In the genomic region with DNA sequence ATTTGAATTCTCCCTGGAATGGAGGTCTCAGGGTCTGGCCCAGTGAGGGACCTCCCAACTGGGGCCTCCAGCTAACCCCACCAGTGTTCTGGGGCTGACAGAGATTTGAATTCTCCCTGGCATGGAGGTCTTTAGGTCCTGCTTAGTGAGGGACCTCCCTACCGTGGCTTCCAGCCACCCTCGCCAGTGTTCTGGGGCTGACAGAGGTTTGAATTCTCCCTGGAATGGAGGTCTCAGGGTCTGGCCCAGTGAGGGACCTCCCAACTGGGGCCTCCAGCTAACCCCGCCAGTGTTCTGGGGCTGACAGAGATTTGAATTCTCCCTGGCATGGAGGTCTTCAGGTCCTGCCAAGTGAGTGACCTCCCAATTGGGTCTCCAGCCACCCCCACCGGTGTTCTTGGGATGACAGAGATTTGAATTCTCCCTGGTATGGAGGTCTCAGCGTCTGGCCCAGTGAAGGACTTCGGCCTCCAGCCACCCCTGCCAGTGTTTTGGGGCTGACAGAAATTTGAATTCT, we compare ENCODE assay signal across 8 cellular contexts.
A peak's percentile ranks its signal among the peaks of the same experiment; 100 is the strongest.
DNase-seq lines count a peak whose midpoint lies in the region; ATAC-seq and TF ChIP-seq lines count a peak whose summit lies in the region.
"Not testable (repeated sequence)": the region's sequence is repeated elsewhere in the genome, so short reads cannot be mapped to it uniquely, and the experiment has no call there.

No MANE protein-coding gene starts in this region.

- 93 to 97% methylated on average over 6 of the region's 6 CpGs for WGBS in sigmoid colon, 2 donors

- not testable (repeated sequence) for H3K27ac Mint-ChIP-seq in activated CD4-positive, alpha-beta T cell treated with anti-CD3 and anti-CD28 coated beads, Interleukin-2, amount 10 ng/mL, durations not matched to agents 24 days and 14 days; osteocyte (ENCODE audit: unreplicated experiment); type B pancreatic cell

- H3K9me3 Mint-ChIP-seq in activated CD4-positive, alpha-beta T cell treated with anti-CD3 and anti-CD28 coated beads, Interleukin-2, amount 10 ng/mL, durations not matched to agents 24 days and 14 days; osteocyte (ENCODE audit: unreplicated experiment); type B pancreatic cell: not testable (repeated sequence)

- not testable (repeated sequence) for H3K27me3 ChIP-seq in sigmoid colon

- H3K36me3 Mint-ChIP-seq in activated CD4-positive, alpha-beta T cell treated with anti-CD3 and anti-CD28 coated beads, Interleukin-2, amount 10 ng/mL, durations not matched to agents 24 days and 14 days (ENCODE audit: low read depth); osteocyte (ENCODE audit: unreplicated experiment); type B pancreatic cell: not testable (repeated sequence)

- DNase-seq in M059J (ENCODE audit: low read depth) = peak; percentile 0
- DNase-seq in activated CD4-positive, alpha-beta T cell treated with anti-CD3 and anti-CD28 coated beads, Interleukin-2, amount 10 ng/mL, durations not matched to agents 24 days and 14 days = peak; percentile 56
- peak; percentile 61 for DNase-seq in activated effector memory CD4-positive, alpha-beta T cell treated with anti-CD3 and anti-CD28 coated beads, Interleukin-2, amount 50 U/mL, for 16 hours
- DNase-seq in Right ventricle myocardium inferior (ENCODE audit: missing footprints) = peak; percentile 34
- peak; percentile 0 for DNase-seq in left kidney (ENCODE audit: low read depth, low spot score)
- DNase-seq in osteocyte (ENCODE audit: extremely low spot score, unreplicated experiment) = peak; percentile 83
- peak; percentile 60 for DNase-seq in sigmoid colon
- DNase-seq in type B pancreatic cell (ENCODE audit: extremely low spot score, unreplicated experiment) = peak; percentile 66

- not testable (repeated sequence) for TF ChIP-seq EP300 in sigmoid colon (IDR thresholded peaks at IDR 0.05)

- TF ChIP-seq CTCF in osteocyte (IDR thresholded peaks at IDR 0.05); sigmoid colon (IDR thresholded peaks at IDR 0.05); type B pancreatic cell (conservative IDR thresholded peaks at IDR 0.05): not testable (repeated sequence)

- H3K4me1 Mint-ChIP-seq in activated CD4-positive, alpha-beta T cell treated with anti-CD3 and anti-CD28 coated beads, Interleukin-2, amount 10 ng/mL, durations not matched to agents 24 days and 14 days; osteocyte (ENCODE audit: unreplicated experiment); type B pancreatic cell (ENCODE audit: unreplicated experiment): not testable (repeated sequence)

- ATAC-seq in Right ventricle myocardium inferior = not testable (repeated sequence)

- not testable (repeated sequence) for H3K4me3 ChIP-seq in sigmoid colon

- H3K4me1 ChIP-seq in sigmoid colon = not testable (repeated sequence)

- intact Hi-C loops in activated CD4-positive, alpha-beta T cell treated with anti-CD3 and anti-CD28 coated beads, Interleukin-2, amount 10 ng/mL, durations not matched to agents 24 days and 14 days (cut with micrococcal nuclease); Right ventricle myocardium inferior (cut with DNase I); sigmoid colon (cut with DNase I): not testable (repeated sequence)

- not testable (repeated sequence) for H3K27me3 Mint-ChIP-seq in activated CD4-positive, alpha-beta T cell treated with anti-CD3 and anti-CD28 coated beads, Interleukin-2, amount 10 ng/mL, durations not matched to agents 24 days and 14 days; osteocyte (ENCODE audit: unreplicated experiment); type B pancreatic cell

- not testable (repeated sequence) for H3K9me3 ChIP-seq in sigmoid colon

- not testable (repeated sequence) for H3K36me3 ChIP-seq in sigmoid colon

- TF ChIP-seq POLR2A in sigmoid colon (IDR thresholded peaks at IDR 0.05) = not testable (repeated sequence)

- not testable (repeated sequence) for H3K27ac ChIP-seq in sigmoid colon

- H3K4me3 Mint-ChIP-seq in activated CD4-positive, alpha-beta T cell treated with anti-CD3 and anti-CD28 coated beads, Interleukin-2, amount 10 ng/mL, durations not matched to agents 24 days and 14 days; osteocyte (ENCODE audit: unreplicated experiment); type B pancreatic cell: not testable (repeated sequence)

Comparison
In these comparisons a context has a peak if more than half of its experiments do, and no peak if none do; other contexts are left out.
1. DNase-seq: peak in every context shown above with its lines; median percentile 83 in osteocyte; 66 in type B pancreatic cell; 61 in activated effector memory CD4-positive, alpha-beta T cell treated with anti-CD3 and anti-CD28 coated beads, Interleukin-2, amount 50 U/mL, for 16 hours; 60 in sigmoid colon; 56 in activated CD4-positive, alpha-beta T cell treated with anti-CD3 and anti-CD28 coated beads, Interleukin-2, amount 10 ng/mL, durations not matched to agents 24 days and 14 days; 34 in Right ventricle myocardium inferior; 0 in M059J; 0 in left kidney.